13 cellular contexts compared by ENCODE assay signal in the genomic region with DNA sequence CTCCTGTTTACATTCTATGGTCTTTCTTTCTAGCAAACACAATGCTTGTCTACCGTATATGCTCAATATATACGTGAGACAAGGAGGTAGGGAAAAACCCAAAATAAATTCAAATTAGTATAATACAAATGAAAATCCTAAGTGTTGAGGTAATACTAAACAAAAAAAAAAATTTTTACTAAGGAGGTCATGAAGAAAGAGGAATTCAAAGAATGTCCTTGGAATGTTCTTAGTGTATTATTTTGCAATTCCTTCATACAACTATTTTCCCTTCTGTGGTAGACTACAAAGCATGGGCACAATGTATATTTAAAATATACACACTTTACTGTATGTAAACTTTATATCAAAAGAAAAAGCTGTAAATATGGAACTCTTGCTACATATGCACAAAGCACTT. TPM values are rescaled to one million over a fixed set of nuclear protein-coding genes. Genes with fewer than 3 reads are reported as not detected.
DNase-seq lines count a peak whose midpoint lies in the region; ATAC-seq and TF ChIP-seq lines count a peak whose summit lies in the region.
"Had no signal": no experiment of that assay in that cellular context is flagged by ENCODE, and none has a peak within 500 bp of the region (broad histone marks: within the 10 kb centered on the region; RNA-seq: fewer than 3 reads in every experiment).

No MANE protein-coding gene starts in this region.

- peak; percentile 61 for DNase-seq in ACHN
- peak; percentile 71 to 84 for DNase-seq in cardiac fibroblast (ENCODE audit: low read depth in 2 of 2)
- DNase-seq in kidney glomerular epithelial cell (lab: John Stamatoyannopoulos, UW), result peak; percentile 71
- no peak for DNase-seq in DMS53 (lab: John Stamatoyannopoulos, UW)
- no peak for DNase-seq in uterus
- DNase-seq: activated CD4-positive, alpha-beta T cell treated with anti-CD3 and anti-CD28 coated beads for 1 hour; erythroblast; NCI-H2081; posterior cingulate gyrus had no signal

- peaks cover 6% of the 10 kb centered on the region; the same call in 1 of the 2 replicates for H3K4me1 ChIP-seq in HUES48 (ENCODE audit: control insufficient read depth, insufficient read depth, low read length)
- no peaks in the 10 kb centered on the region for H3K4me1 ChIP-seq in uterus

- no peak for TF ChIP-seq POLR2A in uterus (IDR thresholded peaks at IDR 0.05)

- H3K27ac ChIP-seq in HUES48 (ENCODE audit: low read depth, low read length) (peak overlapping the region; percentile 8), uterus (no peak overlapping the region)
- H3K27ac ChIP-seq: BLaER1 treated with 17β-estradiol and CSF1 and Interleukin-3, amounts not matched to agents 10 nM and 100 nM had no signal

- H3K27me3 ChIP-seq in HUES48 (ENCODE audit: control insufficient read depth, insufficient read depth, low read length), result no peaks in the 10 kb centered on the region
- no peaks in the 10 kb centered on the region for H3K27me3 ChIP-seq in uterus
- H3K27me3 ChIP-seq: BLaER1 treated with 17β-estradiol and CSF1 and Interleukin-3, amounts not matched to agents 10 nM and 100 nM had no signal

- intact Hi-C loops in uterus (cut with DNase I; ENCODE audit: low total_unique reads), result no loop called here

- in situ Hi-C loops in ACHN (cut with HindIII; ENCODE audit: low pct_ligation_motif_present, low pct_unique_long_range_greater_than_20kb, low sequenced_read_pairs), result no loop called here

- no peak for ATAC-seq in GM19463 (IDR thresholded peaks at IDR 0.05; ENCODE audit: unreplicated experiment)
- ATAC-seq in GM19035 (IDR thresholded peaks at IDR 0.05; ENCODE audit: unreplicated experiment), result no peak

- H3K9me3 ChIP-seq in HUES48 (ENCODE audit: control insufficient read depth, insufficient read depth, low read length) (no peaks in the 10 kb centered on the region), uterus (no peaks in the 10 kb centered on the region)
- H3K9me3 ChIP-seq: BLaER1 treated with 17β-estradiol and CSF1 and Interleukin-3, amounts not matched to agents 10 nM and 100 nM had no signal

- no peak overlapping the region for H3K4me3 ChIP-seq in HUES48 (ENCODE audit: low read depth, low read length)
- H3K4me3 ChIP-seq in cardiac fibroblast (replicated peaks in 1 of 2; ENCODE audit: low read depth in 2 of 2, low read length in 2 of 2), result no peak overlapping the region
- H3K4me3 ChIP-seq in uterus, result no peak overlapping the region
- H3K4me3 ChIP-seq: BLaER1 treated with 17β-estradiol and CSF1 and Interleukin-3, amounts not matched to agents 10 nM and 100 nM had no signal

- H3K36me3 ChIP-seq in HUES48 (ENCODE audit: control insufficient read depth, insufficient read depth, low read length), result peaks cover 21% of the 10 kb centered on the region
- H3K36me3 ChIP-seq in uterus, result no peaks in the 10 kb centered on the region

- TF ChIP-seq CTCF in cardiac fibroblast (IDR thresholded peaks at IDR 0.05; ENCODE audit: low read depth, low read length), result no peak
- TF ChIP-seq CTCF in uterus (IDR thresholded peaks at IDR 0.05), result no peak

- no peak overlapping the region; the same call in 1 of the 2 replicates for H3K9ac ChIP-seq in HUES48 (ENCODE audit: low read depth, low read length)
- H3K9ac ChIP-seq: BLaER1 treated with 17β-estradiol and CSF1 and Interleukin-3, amounts not matched to agents 10 nM and 100 nM had no signal

RNA-seq across cellular contexts. Expression of a gene that starts 36.4 kb away (rescaled TPM):
- 100 to 1,000 TPM in 1 of 4 donors, 10 to 100 TPM in 3; 63.5 to 147 (median 90.5) TPM for total RNA-seq in uterus

Comparison
In these comparisons a context has a peak if more than half of its experiments do, and no peak if none do; other contexts are left out.
1. DNase-seq: peak in ACHN (single experiment), cardiac fibroblast (2 of 2) and kidney glomerular epithelial cell (single experiment); none in DMS53 (single experiment) and uterus (0 of 2).